17 cellular contexts compared by ENCODE assay signal in the genomic region with DNA sequence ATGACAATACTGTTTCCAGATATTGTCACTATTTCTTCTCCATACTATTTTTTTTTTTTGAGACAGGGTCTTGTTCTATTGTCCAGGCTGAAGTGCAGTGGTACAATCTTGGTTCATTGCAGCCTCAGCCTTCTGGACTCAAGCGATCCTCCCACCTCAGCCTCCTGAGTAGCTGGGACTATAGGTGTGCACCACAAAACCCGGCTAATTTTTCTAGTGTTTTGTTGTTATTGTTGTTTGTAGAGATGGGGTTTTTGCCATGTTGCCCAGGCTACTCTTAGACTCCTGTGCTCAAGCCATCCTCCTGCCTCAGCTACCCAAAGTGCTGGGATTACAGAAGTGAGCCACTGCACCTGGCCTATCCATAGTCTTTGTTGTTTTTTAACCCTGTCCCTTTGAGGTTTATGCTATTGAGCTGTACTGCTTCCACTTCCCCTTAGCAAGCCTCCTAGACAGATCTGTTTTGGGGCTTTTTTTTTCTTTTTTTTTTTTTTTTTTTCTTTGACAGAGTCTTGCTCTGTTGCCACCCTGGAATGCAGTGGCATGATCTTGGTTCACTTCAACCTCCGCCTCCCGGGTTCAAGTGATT. TPM values are rescaled to one million over a fixed set of nuclear protein-coding genes. Genes with fewer than 3 reads are reported as not detected.
A peak's percentile ranks its signal among the peaks of the same experiment; 100 is the strongest.
DNase-seq lines count a peak whose midpoint lies in the region; ATAC-seq and TF ChIP-seq lines count a peak whose summit lies in the region.
"Had no signal": no experiment of that assay in that cellular context is flagged by ENCODE, and none has a peak within 500 bp of the region (broad histone marks: within the 10 kb centered on the region; RNA-seq: fewer than 3 reads in every experiment).

No MANE protein-coding gene starts in this region.

- CTCF ChIA-PET in activated B cell treated with CpG ODN at 0.5 μM for 24 hours (lab: Charles Lee) = interaction anchor here (0.6 to 1.1 kb wide), 3 partner anchors 16 to 141 kb away, joined by 3 to 4 read pairs (median 3); no protein-coding TSS in a partner anchor

- intact Hi-C loops in activated B cell treated with CpG ODN at 0.5 μM for 24 hours (cut with micrococcal nuclease) = loop anchor here (2.0 kb wide), 1 partner anchor 27 kb away; a partner anchor contains a TSS
- intact Hi-C loops in heart left ventricle (cut with DNase I) = no loop called here
- intact Hi-C loops in thyroid gland (cut with DNase I) = no loop called here

- POLR2A ChIA-PET in activated B cell treated with CpG ODN at 0.5 μM for 24 hours (lab: Charles Lee) = interaction anchor here (1.0 kb wide), 2 partner anchors 19 kb away, joined by 4 to 11 read pairs; no protein-coding TSS in a partner anchor

- TF ChIP-seq CTCF in activated B cell treated with CpG ODN at 0.5 μM for 24 hours (IDR thresholded peaks at IDR 0.05) (no peak), H9 (conservative IDR thresholded peaks at IDR 0.05) (no peak), heart left ventricle (IDR thresholded peaks at IDR 0.05) (no peak), thyroid gland (IDR thresholded peaks at IDR 0.05) (no peak)

- no peak overlapping the region for H3T11ph ChIP-seq in H9 (ENCODE audit: low read length)

- H2BK15ac ChIP-seq in H9 (ENCODE audit: low read depth, low read length) = no peak overlapping the region

- H3K27me3 ChIP-seq in H9 (ENCODE audit: insufficient read depth, low read length) = no peaks in the 10 kb centered on the region
- peaks cover 0 to 10% (median 0%) of the 10 kb centered on the region in 9 donors for H3K27me3 ChIP-seq in heart left ventricle
- no peaks in the 10 kb centered on the region for H3K27me3 ChIP-seq in thyroid gland
- H3K27me3 ChIP-seq: breast epithelium, foreskin keratinocyte, Peyer's patch had no signal

- no peak overlapping the region for H2AFZ ChIP-seq in H9 (ENCODE audit: low read length)

- peak overlapping the region; percentile 10 for H3K4me3 Mint-ChIP-seq in stimulated activated naive CD8-positive, alpha-beta T cell treated with anti-CD3 and anti-CD28 coated beads, Interleukin-15, Interleukin-2, amounts not matched to agents 100 ng/mL and 50 ng/mL, for 24 hours
- H3K4me3 Mint-ChIP-seq in activated B cell treated with CpG ODN at 0.5 μM for 24 hours = no peak overlapping the region
- no peak overlapping the region for H3K4me3 Mint-ChIP-seq in H9
- H3K4me3 Mint-ChIP-seq: endodermal cell, type B pancreatic cell had no signal

- no peaks in the 10 kb centered on the region for H3K36me3 Mint-ChIP-seq in stimulated activated naive CD8-positive, alpha-beta T cell treated with anti-CD3 and anti-CD28 coated beads, Interleukin-15, Interleukin-2, amounts not matched to agents 100 ng/mL and 50 ng/mL, for 24 hours (ENCODE audit: low read depth)
- H3K36me3 Mint-ChIP-seq in activated B cell treated with CpG ODN at 0.5 μM for 24 hours (ENCODE audit: low read depth) (no peaks in the 10 kb centered on the region), H9 (ENCODE audit: insufficient read depth in 1 of 3, low read depth in 3 of 3) (peaks cover 0 to 5% (median 2%) of the 10 kb centered on the region in 3 experiments; a peak in 3 of 7 replicates)
- H3K36me3 Mint-ChIP-seq: type B pancreatic cell had no signal

- H3K27ac Mint-ChIP-seq in stimulated activated naive CD8-positive, alpha-beta T cell treated with anti-CD3 and anti-CD28 coated beads, Interleukin-15, Interleukin-2, amounts not matched to agents 100 ng/mL and 50 ng/mL, for 24 hours = peak overlapping the region; percentile 81
- H3K27ac Mint-ChIP-seq in activated B cell treated with CpG ODN at 0.5 μM for 24 hours = peak overlapping the region; percentile 80
- H3K27ac Mint-ChIP-seq in H9 = 0 out of 7 replicates have a peak overlapping the region, but pooled peaks of 1 of the 3 experiments have one; percentile 28

- no peaks in the 10 kb centered on the region for H3K23me2 ChIP-seq in H9 (ENCODE audit: insufficient read length, low read depth, low read length, poor library complexity, severe bottlenecking)

- no peak overlapping the region for H3K56ac ChIP-seq in H9 (ENCODE audit: insufficient read length, low read depth, low read length)

- H3K4me1 Mint-ChIP-seq in stimulated activated naive CD8-positive, alpha-beta T cell treated with anti-CD3 and anti-CD28 coated beads, Interleukin-15, Interleukin-2, amounts not matched to agents 100 ng/mL and 50 ng/mL, for 24 hours (ENCODE audit: low read depth) = peaks cover 26% of the 10 kb centered on the region
- H3K4me1 Mint-ChIP-seq in activated B cell treated with CpG ODN at 0.5 μM for 24 hours = peaks cover 29% of the 10 kb centered on the region
- peaks cover 4 to 5% of the 10 kb centered on the region in 2 experiments; a peak in 2 of 4 replicates for H3K4me1 Mint-ChIP-seq in H9
- H3K4me1 Mint-ChIP-seq: endodermal cell had no signal

- H4K91ac ChIP-seq in H9 (ENCODE audit: insufficient read length, low read depth, low read length) = no peak overlapping the region

- no peak overlapping the region for H3K18ac ChIP-seq in H9 (ENCODE audit: insufficient read length, low read depth, low read length)

- H4K5ac ChIP-seq in H9 (ENCODE audit: insufficient read length, low read depth, low read length) = no peak overlapping the region

- no peaks in the 10 kb centered on the region for H3K9me3 Mint-ChIP-seq in stimulated activated naive CD8-positive, alpha-beta T cell treated with anti-CD3 and anti-CD28 coated beads, Interleukin-15, Interleukin-2, amounts not matched to agents 100 ng/mL and 50 ng/mL, for 24 hours
- H3K9me3 Mint-ChIP-seq in activated B cell treated with CpG ODN at 0.5 μM for 24 hours (no peaks in the 10 kb centered on the region), H9 (peaks cover 7 to 16% of the 10 kb centered on the region in 2 experiments)
- H3K9me3 Mint-ChIP-seq: type B pancreatic cell had no signal

- no peaks in the 10 kb centered on the region for H3K27me3 Mint-ChIP-seq in stimulated activated naive CD8-positive, alpha-beta T cell treated with anti-CD3 and anti-CD28 coated beads, Interleukin-15, Interleukin-2, amounts not matched to agents 100 ng/mL and 50 ng/mL, for 24 hours
- H3K27me3 Mint-ChIP-seq in activated B cell treated with CpG ODN at 0.5 μM for 24 hours (no peaks in the 10 kb centered on the region), H9 (ENCODE audit: low read depth) (no peaks in the 10 kb centered on the region; the same call in 1 of the 2 replicates)

- H3K4me2 ChIP-seq in H9 (ENCODE audit: insufficient read depth, insufficient read length, low read length) = no peak overlapping the region

- H3K14ac ChIP-seq in H9 (ENCODE audit: insufficient read depth, low read length) = no peak overlapping the region

- H3K4me1 ChIP-seq in H9 (ENCODE audit: insufficient read depth, low read length) (no peaks in the 10 kb centered on the region), heart left ventricle (no peaks in the 10 kb centered on the region), thyroid gland (no peaks in the 10 kb centered on the region)
- H3K4me1 ChIP-seq: breast epithelium, foreskin keratinocyte, Peyer's patch had no signal

- TF ChIP-seq POLR2A in heart left ventricle (IDR thresholded peaks at IDR 0.05) (no peak), thyroid gland (IDR thresholded peaks at IDR 0.05) (no peak)

- no peak overlapping the region for H2BK5ac ChIP-seq in H9 (ENCODE audit: insufficient read length, low read length)

- H3K79me2 ChIP-seq in H9 (ENCODE audit: insufficient read depth, low read length) = no peaks in the 10 kb centered on the region

- no peaks in the 10 kb centered on the region for H4K20me1 ChIP-seq in H9 (ENCODE audit: control insufficient read depth, insufficient read depth, insufficient read length)

- H3K36me3 ChIP-seq in heart left ventricle (no peaks in the 10 kb centered on the region), thyroid gland (no peaks in the 10 kb centered on the region)
- H3K36me3 ChIP-seq: breast epithelium, Peyer's patch had no signal

- no peak overlapping the region for H2BK120ac ChIP-seq in H9 (ENCODE audit: low read depth, low read length, poor library complexity, severe bottlenecking)

- no peak for DNase-seq in stimulated activated naive CD8-positive, alpha-beta T cell treated with anti-CD3 and anti-CD28 coated beads, Interleukin-15, Interleukin-2, amounts not matched to agents 100 U/mL and 50 U/mL, for 24 hours
- DNase-seq in activated B cell treated with CpG ODN at 0.5 μM for 24 hours = no peak
- DNase-seq in NCI-H510A treated with DMSO at 0.1 percent for 48 hours (lab: John Stamatoyannopoulos, UW) = no peak
- DNase-seq in H9 = no peak
- DNase-seq in heart left ventricle = no peak
- no peak for DNase-seq in thyroid gland
- DNase-seq: endodermal cell, foreskin keratinocyte, HCEC 1CT, NCI-H1048, Peyer's patch had no signal

- ATAC-seq in stimulated activated naive CD8-positive, alpha-beta T cell treated with anti-CD3 and anti-CD28 coated beads, Interleukin-15, Interleukin-2, amounts not matched to agents 100 U/mL and 50 U/mL, for 24 hours = no peak
- peak; percentile 60 for ATAC-seq in HG02798 (IDR thresholded peaks at IDR 0.05; ENCODE audit: poor library complexity, unreplicated experiment)
- peak; percentile 64 for ATAC-seq in activated B cell treated with CpG ODN at 0.5 μM for 24 hours (ENCODE audit: low read depth)
- ATAC-seq in heart left ventricle = no peak
- ATAC-seq: foreskin keratinocyte had no signal

- no peak overlapping the region for H2AK5ac ChIP-seq in H9 (ENCODE audit: insufficient read length, low read length)

- H3K9ac ChIP-seq in H9 (ENCODE audit: extremely low read depth, insufficient read length, low read length) = no peak overlapping the region

- H2BK12ac ChIP-seq in H9 (ENCODE audit: insufficient read length, low read depth, low read length) = no peak overlapping the region

- H3K27ac ChIP-seq in H9 (ENCODE audit: insufficient read length, low read depth, low read length) = no peak overlapping the region
- no peak overlapping the region for H3K27ac ChIP-seq in heart left ventricle
- H3K27ac ChIP-seq in thyroid gland = no peak overlapping the region
- H3K27ac ChIP-seq: breast epithelium, foreskin keratinocyte, Peyer's patch had no signal

- no peak overlapping the region for H4K8ac ChIP-seq in H9 (replicated peaks; ENCODE audit: insufficient read length, low read depth, low read length)

- no CpG with 5 or more reads among the region's 4 CpGs for WGBS in H9 (ENCODE audit: extremely low coverage, insufficient read length, low lambda C conversion rate)
- WGBS in heart left ventricle, 4 donors = 85 to 94% (median 91%) methylated on average over 4 of the region's 4 CpGs
- WGBS in thyroid gland, 2 donors = 53 to 70% methylated on average over 4 of the region's 4 CpGs

- H3K23ac ChIP-seq in H9 (ENCODE audit: insufficient read length, low read depth, low read length) = no peak overlapping the region

- no peaks in the 10 kb centered on the region for H3K9me3 ChIP-seq in H9 (ENCODE audit: control insufficient read depth, low read depth, low read length)
- no peaks in the 10 kb centered on the region for H3K9me3 ChIP-seq in heart left ventricle
- no peaks in the 10 kb centered on the region for H3K9me3 ChIP-seq in thyroid gland
- H3K9me3 ChIP-seq: breast epithelium, Peyer's patch had no signal

- H3K4ac ChIP-seq in H9 (ENCODE audit: low read depth, low read length) = no peak overlapping the region

- H3K4me3 ChIP-seq in heart left ventricle = no peak overlapping the region
- no peak overlapping the region for H3K4me3 ChIP-seq in thyroid gland (replicated peaks in 1 of 3)
- H3K4me3 ChIP-seq: breast epithelium, Peyer's patch had no signal

- no peak overlapping the region for H2BK20ac ChIP-seq in H9 (ENCODE audit: low read depth, low read length, poor library complexity, severe bottlenecking)

- no peaks in the 10 kb centered on the region for H3K79me1 ChIP-seq in H9 (ENCODE audit: insufficient read depth, low read depth, low read length, poor library complexity, severe bottlenecking)

RNA-seq across cellular contexts. Expression of a gene that starts 27.6 kb away (rescaled TPM):
- total RNA-seq in activated B cell treated with CpG ODN at 0.5 μM for 24 hours = 16.4 and 20.5 TPM in 2 replicates
- total RNA-seq in H9 (2021) = 17.7 and 19.0 TPM in 2 replicates
- 10 to 100 TPM; 13.7 to 30.7 (median 15.6) TPM for total RNA-seq in heart left ventricle
- polyA plus RNA-seq in heart left ventricle = 10 to 100 TPM; 16.4 to 32.8 TPM
- total RNA-seq in thyroid gland = 10 to 100 TPM in 3 of 4 donors, 1 to 10 TPM in 1; 9.1 to 19.6 (median 15.9) TPM

RNA-seq across cellular contexts. Expression of a gene that starts 54.5 kb away (rescaled TPM):
- total RNA-seq in activated B cell treated with CpG ODN at 0.5 μM for 24 hours (not detected in 2 replicates), H9 (2021) (0.15 and 0.31 TPM in 2 replicates), heart left ventricle (not detected), thyroid gland (not detected)
- polyA plus RNA-seq in heart left ventricle = not detected
- total RNA-seq: Daoy, endodermal cell, foreskin keratinocyte, Peyer's patch, pulmonary artery endothelial cell had no signal
- polyA plus RNA-seq: foreskin keratinocyte had no signal

Comparison
In these comparisons a context has a peak if more than half of its experiments do, and no peak if none do; other contexts are left out.
1. ATAC-seq: peak in HG02798 (single experiment) and activated B cell treated with CpG ODN at 0.5 μM for 24 hours (single experiment); none in stimulated activated naive CD8-positive, alpha-beta T cell treated with anti-CD3 and anti-CD28 coated beads, Interleukin-15, Interleukin-2, amounts not matched to agents 100 U/mL and 50 U/mL, for 24 hours (single experiment) and heart left ventricle (0 of 4).